In the genomic region with DNA sequence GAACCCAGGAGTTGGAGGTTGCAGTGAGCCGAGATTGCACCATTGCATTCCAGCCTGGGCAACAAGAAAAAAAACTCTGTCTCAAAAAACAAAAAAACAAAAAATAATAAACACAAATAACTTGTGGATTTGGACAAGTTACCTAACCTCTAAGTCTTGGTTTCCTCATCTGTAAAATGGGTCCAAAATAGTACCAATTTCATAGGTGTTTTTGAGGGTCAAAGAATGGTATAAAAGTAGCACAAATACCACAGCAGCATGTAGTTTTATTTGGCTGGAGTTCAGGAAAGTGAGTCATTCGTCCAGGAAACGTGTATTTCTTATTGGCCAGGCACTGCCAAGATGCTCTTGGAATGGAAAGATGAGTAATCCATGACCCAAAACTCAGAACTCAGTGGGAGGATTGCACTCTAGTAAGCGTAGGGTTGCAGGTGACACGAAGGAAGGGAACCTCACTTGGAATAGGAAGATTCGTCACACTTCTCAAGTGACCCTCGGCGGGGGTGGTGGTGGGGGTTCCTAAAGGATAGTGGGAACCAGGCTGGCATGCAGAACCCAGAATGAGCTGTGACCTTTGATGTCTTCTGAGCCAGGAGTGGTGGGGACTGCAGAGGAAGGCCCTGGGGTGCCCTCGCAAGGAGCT, we compare ENCODE assay signal across 9 cellular contexts. TPM values are rescaled to one million over a fixed set of nuclear protein-coding genes. Genes with fewer than 3 reads are reported as not detected.
DNase-seq lines count a peak whose midpoint lies in the region; ATAC-seq and FAIRE-seq lines count a peak whose summit lies in the region.
"Had no signal": no experiment of that assay in that cellular context is flagged by ENCODE, and none has a peak within 500 bp of the region (broad histone marks: within the 10 kb centered on the region; RNA-seq: fewer than 3 reads in every experiment).

No MANE protein-coding gene starts in this region.

- peaks cover 72% of the 10 kb centered on the region for H3K4me1 Mint-ChIP-seq in activated T-helper 1 cell treated with anti-CD3 and anti-CD28 coated beads, Interleukin-12 subunit alpha, Interleukin-12 subunit beta, Interleukin-2, Interleukin-4 antibody, amounts not matched to agents 30 ng/mL and 10 ng/mL and 1 ng/mL, durations not matched to agents 14 hours and 24 hours and 36 hours (ENCODE audit: low read depth)

- H3K27ac Mint-ChIP-seq in activated T-helper 1 cell treated with anti-CD3 and anti-CD28 coated beads, Interleukin-12 subunit alpha, Interleukin-12 subunit beta, Interleukin-2, Interleukin-4 antibody, amounts not matched to agents 30 ng/mL and 10 ng/mL and 1 ng/mL, durations not matched to agents 14 hours and 24 hours and 36 hours = peak overlapping the region; percentile 4

- DNase-seq in stimulated activated CD4-positive, alpha-beta T cell treated with anti-CD3 and anti-CD28 coated beads, Interleukin-12 subunit alpha, Interleukin-12 subunit beta, amount 100 ng/mL, for 24 hours (ENCODE audit: low read depth in 2 of 2) = peak; percentile 5 to 39
- DNase-seq in stimulated activated CD4-positive, alpha-beta T cell treated with anti-CD3 and anti-CD28 coated beads, Interleukin-4, amount 100 ng/mL, for 1 hour = no peak
- DNase-seq in activated T-helper 1 cell treated with anti-CD3 and anti-CD28 coated beads, Interleukin-12 subunit alpha, Interleukin-12 subunit beta, Interleukin-2, Interleukin-4 antibody, amounts not matched to agents 30 ng/mL and 10 ng/mL and 1 ng/mL, durations not matched to agents 14 hours and 24 hours and 36 hours (ENCODE audit: low spot score) = no peak
- DNase-seq in iris pigment epithelial cell (ENCODE audit: low read depth) (peak; percentile 98), urothelium cell line (ENCODE audit: low spot score) (peak; percentile 97), midbrain (lab: John Stamatoyannopoulos, UW) (no peak)
- DNase-seq: NK-92 treated with Interleukin-12 subunit alpha and Interleukin-12 subunit beta, amount 100 ng/mL, for 24 hours had no signal

- ATAC-seq in GM18511 (IDR thresholded peaks at IDR 0.05; ENCODE audit: unreplicated experiment) (no peak), GM21526 (IDR thresholded peaks at IDR 0.05; ENCODE audit: low FRiP score, unreplicated experiment) (no peak)

- peak; percentile 97 for FAIRE-seq in urothelium cell line (lab: Jason Lieb, UNC)

- no peak overlapping the region for H3K4me3 Mint-ChIP-seq in activated T-helper 1 cell treated with anti-CD3 and anti-CD28 coated beads, Interleukin-12 subunit alpha, Interleukin-12 subunit beta, Interleukin-2, Interleukin-4 antibody, amounts not matched to agents 30 ng/mL and 10 ng/mL and 1 ng/mL, durations not matched to agents 14 hours and 24 hours and 36 hours

- H3K27me3 Mint-ChIP-seq in activated T-helper 1 cell treated with anti-CD3 and anti-CD28 coated beads, Interleukin-12 subunit alpha, Interleukin-12 subunit beta, Interleukin-2, Interleukin-4 antibody, amounts not matched to agents 30 ng/mL and 10 ng/mL and 1 ng/mL, durations not matched to agents 14 hours and 24 hours and 36 hours (ENCODE audit: insufficient read depth) = peaks cover 4% of the 10 kb centered on the region

- H3K36me3 Mint-ChIP-seq in activated T-helper 1 cell treated with anti-CD3 and anti-CD28 coated beads, Interleukin-12 subunit alpha, Interleukin-12 subunit beta, Interleukin-2, Interleukin-4 antibody, amounts not matched to agents 30 ng/mL and 10 ng/mL and 1 ng/mL, durations not matched to agents 14 hours and 24 hours and 36 hours (ENCODE audit: low read depth) = no peaks in the 10 kb centered on the region

- H3K9me3 Mint-ChIP-seq in activated T-helper 1 cell treated with anti-CD3 and anti-CD28 coated beads, Interleukin-12 subunit alpha, Interleukin-12 subunit beta, Interleukin-2, Interleukin-4 antibody, amounts not matched to agents 30 ng/mL and 10 ng/mL and 1 ng/mL, durations not matched to agents 14 hours and 24 hours and 36 hours = no peaks in the 10 kb centered on the region

- intact Hi-C loops in activated T-helper 1 cell treated with anti-CD3 and anti-CD28 coated beads, Interleukin-12 subunit alpha, Interleukin-12 subunit beta, Interleukin-2, Interleukin-4 antibody, amounts not matched to agents 30 ng/mL and 10 ng/mL and 1 ng/mL, durations not matched to agents 14 hours and 24 hours and 36 hours (cut with micrococcal nuclease) = loop anchor here (1.0 to 10.0 kb wide), 8 partner anchors 25 to 433 kb away; a partner anchor contains a TSS

RNA-seq across cellular contexts. Expression of a gene that starts 24.4 kb away (rescaled TPM):
- total RNA-seq in activated T-helper 1 cell treated with anti-CD3 and anti-CD28 coated beads, Interleukin-12 subunit alpha, Interleukin-12 subunit beta, Interleukin-2, Interleukin-4 antibody, amounts not matched to agents 30 ng/mL and 10 ng/mL and 1 ng/mL, durations not matched to agents 14 hours and 24 hours and 36 hours = 1.4 and 1.5 TPM in 2 replicates

Comparison
In these comparisons a context has a peak if more than half of its experiments do, and no peak if none do; other contexts are left out.
1. DNase-seq: peak in stimulated activated CD4-positive, alpha-beta T cell treated with anti-CD3 and anti-CD28 coated beads, Interleukin-12 subunit alpha, Interleukin-12 subunit beta, amount 100 ng/mL, for 24 hours (2 of 2), iris pigment epithelial cell (single experiment) and urothelium cell line (single experiment); none in stimulated activated CD4-positive, alpha-beta T cell treated with anti-CD3 and anti-CD28 coated beads, Interleukin-4, amount 100 ng/mL, for 1 hour (single experiment), activated T-helper 1 cell treated with anti-CD3 and anti-CD28 coated beads, Interleukin-12 subunit alpha, Interleukin-12 subunit beta, Interleukin-2, Interleukin-4 antibody, amounts not matched to agents 30 ng/mL and 10 ng/mL and 1 ng/mL, durations not matched to agents 14 hours and 24 hours and 36 hours (single experiment) and midbrain (single experiment).